8 cellular contexts compared by ENCODE assay signal in genomic region chr5:110727025-110727314, GRCh38. TPM values are rescaled to one million over a fixed set of nuclear protein-coding genes. Genes with fewer than 3 reads are reported as not detected.
DNase-seq lines count a peak whose midpoint lies in the region; ATAC-seq, FAIRE-seq and TF ChIP-seq lines count a peak whose summit lies in the region.

No MANE protein-coding gene starts in this region.

- no peaks in the 10 kb centered on the region for H3K79me1 ChIP-seq in IMR-90 (ENCODE audit: low read depth in 1 of 2, low read length in 2 of 2)

- peak in 1 of 2 experiments; percentile 18 for TF ChIP-seq CTCF in Caco-2 (IDR thresholded peaks at IDR 0.05; ENCODE audit: insufficient read depth in 1 of 2, low read depth in 1 of 2, low read length in 1 of 2, severe bottlenecking in 1 of 2, unreplicated experiment in 1 of 2)
- no peak for TF ChIP-seq CTCF in IMR-90 (conservative IDR thresholded peaks at IDR 0.05; ENCODE audit: low read depth, low read length)
- TF ChIP-seq CTCF in K562 (IDR thresholded peaks at IDR 0.05 in 2 of 3, conservative IDR thresholded peaks at IDR 0.05 in 1 of 3; ENCODE audit: insufficient read depth in 2 of 3, low read depth in 1 of 3, low read length in 3 of 3), result peak in 2 of 3 experiments; percentile 30 to 40; a peak in 2 of 6 replicates
- TF ChIP-seq CTCF in HepG2 (CRISPR knock-in tag; IDR thresholded peaks at IDR 0.05), result no peak
- peak; percentile 49 for TF ChIP-seq CTCF in type B pancreatic cell (conservative IDR thresholded peaks at IDR 0.05)

- TF ChIP-seq EP300 in K562 (IDR thresholded peaks at IDR 0.05; ENCODE audit: low read length), result no peak
- no peak for TF ChIP-seq EP300 in HepG2 (IDR thresholded peaks at IDR 0.05; ENCODE audit: low read depth in 2 of 2, low read length in 2 of 2)
- TF ChIP-seq EP300 in HepG2 (CRISPR knock-in tag; IDR thresholded peaks at IDR 0.05; ENCODE audit: borderline replicate concordance), result no peak

- H2AFZ ChIP-seq in IMR-90 (replicated peaks; ENCODE audit: low read length, poor library complexity) (peak overlapping the region; percentile 69), K562 (ENCODE audit: low read depth, low read length) (peak overlapping the region; percentile 98), HepG2 (ENCODE audit: low read length) (peak overlapping the region; percentile 61)

- no peak overlapping the region for H2BK120ac ChIP-seq in IMR-90 (ENCODE audit: low read depth, low read length)

- no TSS peak for BruUV-seq in Caco-2 (replicated peaks; lab: Mats Ljungman, UMichigan)
- BruUV-seq in IMR-90 (replicated peaks; lab: Mats Ljungman, UMichigan), result no TSS peak
- no TSS peak for BruUV-seq in K562 (replicated peaks; lab: Mats Ljungman, UMichigan)
- no TSS peak for BruUV-seq in HepG2 (replicated peaks; lab: Mats Ljungman, UMichigan)

- H3K23ac ChIP-seq in IMR-90 (ENCODE audit: low read depth, low read length), result no peak overlapping the region

- H3K18ac ChIP-seq in IMR-90 (ENCODE audit: low read depth, low read length), result no peak overlapping the region

- H3K9me3 ChIP-seq in Caco-2 (no peaks in the 10 kb centered on the region), IMR-90 (ENCODE audit: control insufficient read depth, insufficient read depth, low read length) (no peaks in the 10 kb centered on the region), K562 (replicated peaks; ENCODE audit: control insufficient read depth, insufficient read depth, low read depth, low read length) (no peaks in the 10 kb centered on the region), HepG2 (ENCODE audit: low read length) (no peaks in the 10 kb centered on the region)

- no peaks in the 10 kb centered on the region for H3K27me3 ChIP-seq in Caco-2 (replicated peaks; ENCODE audit: control insufficient read depth, insufficient read depth, low read length)
- H3K27me3 ChIP-seq in IMR-90 (ENCODE audit: control insufficient read depth, insufficient read depth, low read length), result 0 out of 2 replicates have a peak, but pooled peaks cover 3% of the 10 kb centered on the region
- no peaks in the 10 kb centered on the region for H3K27me3 ChIP-seq in K562 (ENCODE audit: control insufficient read depth in 2 of 2, insufficient read depth in 2 of 2, low read length in 2 of 2)
- no peaks in the 10 kb centered on the region for H3K27me3 ChIP-seq in HepG2 (ENCODE audit: control insufficient read depth in 1 of 2, insufficient read depth in 2 of 2, low read length in 2 of 2)

- in situ Hi-C loops in IMR-90 (cut with MboI; ENCODE audit: low sequenced_read_pairs), result no loop called here
- in situ Hi-C loops in K562 (cut with MboI), result loop anchor here (25.0 kb wide), 1 partner anchor 385 kb away; no protein-coding TSS in a partner anchor
- in situ Hi-C loops in HepG2 (cut with HindIII; ENCODE audit: extremely low pct_ligation_motif_present, low pct_unique_long_range_greater_than_20kb), result no loop called here

- no peak overlapping the region for H2AK5ac ChIP-seq in IMR-90 (ENCODE audit: low read depth, low read length)

- no peak overlapping the region for H2AK9ac ChIP-seq in IMR-90 (replicated peaks; ENCODE audit: low read depth, low read length, poor library complexity)

- H3K4me3 ChIP-seq in Caco-2 (ENCODE audit: low read depth, low read length) (peak overlapping the region; percentile 37), IMR-90 (ENCODE audit: insufficient read depth, low read depth, low read length) (peak overlapping the region; percentile 38; the same call in 1 of the 2 replicates), K562 (peak overlapping the region; percentile 34), HepG2 (replicated peaks in 1 of 3; ENCODE audit: insufficient read depth in 1 of 3, low read depth in 2 of 3, low read length in 3 of 3) (peak overlapping the region; percentile 29 to 48 (median 46); a peak in 4 of 6 replicates)

- POLR2A ChIA-PET in Caco-2 (lab: Charles Lee) (no interaction called here), IMR-90 (lab: Charles Lee; ENCODE audit: unreplicated experiment) (no interaction called here), K562 (lab: Yijun Ruan, JAX) (interaction anchor here (0.6 kb wide), 1 partner anchor 1110 kb away, joined by 4 read pairs; no protein-coding TSS in a partner anchor), HepG2 (lab: Yijun Ruan, JAX) (no interaction called here)

- no peak overlapping the region for H3K9ac ChIP-seq in IMR-90 (ENCODE audit: low read depth, low read length)
- H3K9ac ChIP-seq in K562 (ENCODE audit: insufficient read depth in 1 of 2, low read depth in 2 of 2, low read length in 2 of 2), result peak overlapping the region in 1 of 2 experiments; percentile 13; a peak in 1 of 4 replicates
- no peak overlapping the region for H3K9ac ChIP-seq in HepG2 (ENCODE audit: insufficient read depth, low read depth, low read length)

- H3K9me3 Mint-ChIP-seq in Caco-2 (ENCODE audit: unreplicated experiment), result peaks cover 3% of the 10 kb centered on the region
- no peaks in the 10 kb centered on the region for H3K9me3 Mint-ChIP-seq in type B pancreatic cell

- no peak overlapping the region for H4K5ac ChIP-seq in IMR-90 (ENCODE audit: low read depth, low read length)

- peaks cover 2% of the 10 kb centered on the region for H3K27me3 Mint-ChIP-seq in Caco-2 (ENCODE audit: insufficient read depth, unreplicated experiment)
- H3K27me3 Mint-ChIP-seq in type B pancreatic cell, result no peaks in the 10 kb centered on the region

- TF ChIP-seq POLR2A in IMR-90 (IDR thresholded peaks at IDR 0.05; ENCODE audit: low read depth, low read length) (no peak), K562 (conservative IDR thresholded peaks at IDR 0.05) (no peak), HepG2 (IDR thresholded peaks at IDR 0.05; ENCODE audit: insufficient read depth in 1 of 2, low read depth in 2 of 2, low read length in 2 of 2) (no peak)

- dilution Hi-C loops in IMR-90 (cut with HindIII; ENCODE audit: low sequenced_read_pairs, unreplicated experiment), result no loop called here

- H3K4me1 Mint-ChIP-seq in Caco-2 (ENCODE audit: low read depth, unreplicated experiment) (no peaks in the 10 kb centered on the region), type B pancreatic cell (ENCODE audit: unreplicated experiment) (no peaks in the 10 kb centered on the region)

- intact Hi-C loops in Caco-2 (cut with micrococcal nuclease; ENCODE audit: unreplicated experiment) (no loop called here), IMR-90 (cut with micrococcal nuclease) (no loop called here), K562 (cut with micrococcal nuclease) (no loop called here), HepG2 (cut with micrococcal nuclease; ENCODE audit: unreplicated experiment) (no loop called here)

- H3K9me1 ChIP-seq in IMR-90 (ENCODE audit: insufficient read depth, low read length) (no peaks in the 10 kb centered on the region), K562 (ENCODE audit: control insufficient read depth, insufficient read depth, low read length) (no peaks in the 10 kb centered on the region)

- H3K79me2 ChIP-seq in K562 (ENCODE audit: control insufficient read depth, insufficient read depth, low read length) (no peaks in the 10 kb centered on the region), HepG2 (ENCODE audit: insufficient read depth, low read length) (no peaks in the 10 kb centered on the region)

- H3K36me3 Mint-ChIP-seq in Caco-2 (ENCODE audit: insufficient read depth, unreplicated experiment) (no peaks in the 10 kb centered on the region), type B pancreatic cell (no peaks in the 10 kb centered on the region)

- H3K4me3 Mint-ChIP-seq in Caco-2 (ENCODE audit: unreplicated experiment) (peak overlapping the region; percentile 64), type B pancreatic cell (peak overlapping the region; percentile 91)

- no peak overlapping the region for H4K8ac ChIP-seq in IMR-90 (ENCODE audit: low read depth in 2 of 2, low read length in 2 of 2)

- H2BK15ac ChIP-seq in IMR-90 (ENCODE audit: low read depth, low read length), result no peak overlapping the region

- DNase-seq in Caco-2 (no peak), IMR-90 (peak; percentile 2), K562 (ENCODE audit: extremely low read depth in 1 of 4, low spot score in 3 of 4) (peak; percentile 12 to 22 (median 12)), HepG2 (ENCODE audit: low spot score) (peak; percentile 8), type B pancreatic cell (ENCODE audit: extremely low spot score, unreplicated experiment) (no peak), RCC 7860 (ENCODE audit: low spot score) (no peak), NCI-H524 (lab: John Stamatoyannopoulos, UW) (no peak)

- FAIRE-seq in K562 (lab: Jason Lieb, UNC), result no peak
- FAIRE-seq in HepG2 (lab: Jason Lieb, UNC), result no peak
- FAIRE-seq in RCC 7860 (lab: Jason Lieb, UNC), result no peak

- H3K27ac Mint-ChIP-seq in Caco-2 (ENCODE audit: unreplicated experiment), result no peak overlapping the region
- H3K27ac Mint-ChIP-seq in type B pancreatic cell, result peak overlapping the region; percentile 71

- H3K4ac ChIP-seq in IMR-90 (ENCODE audit: low read depth, low read length), result no peak overlapping the region

- TF ChIP-seq RAD21 in IMR-90 (IDR thresholded peaks at IDR 0.05; ENCODE audit: low read length) (no peak), K562 (CRISPR knock-in tag; conservative IDR thresholded peaks at IDR 0.05 in 1 of 2, IDR thresholded peaks at IDR 0.05 in 1 of 2) (peak in 1 of 2 experiments; percentile 27; a peak in 1 of 4 replicates), HepG2 (CRISPR knock-in tag; IDR thresholded peaks at IDR 0.05) (no peak)

- whole genome bisulfite sequencing in IMR-90 (ENCODE audit: extremely low coverage in 2 of 2, insufficient read length in 1 of 2), 2 experiments, result no CpG with 5 or more reads among the region's 5 CpGs
- WGBS in K562 (ENCODE audit: insufficient coverage, low coverage, missing lambda C conversion rate), result 7% methylated on average over 5 of the region's 5 CpGs
- 3% methylated on average over 5 of the region's 5 CpGs for WGBS in HepG2 (ENCODE audit: low lambda C conversion rate)

- CTCF ChIA-PET in Caco-2 (lab: Charles Lee) (no interaction called here), IMR-90 (lab: Yijun Ruan, JAX) (interaction anchor here (0.6 to 0.9 kb wide), 3 partner anchors 9 to 1736 kb away, joined by 3 read pairs; partner anchors contain the start of gene SLC25A46), K562 (lab: Yijun Ruan, JAX; ENCODE audit: low intra/inter-chr PET ratio) (no interaction called here), HepG2 (lab: Yijun Ruan, JAX; ENCODE audit: low intra/inter-chr PET ratio, low total read pairs) (no interaction called here)

- H3K4me2 ChIP-seq in IMR-90 (ENCODE audit: low read depth, low read length), result peak overlapping the region; percentile 89
- peak overlapping the region; percentile 78 for H3K4me2 ChIP-seq in K562 (ENCODE audit: insufficient read depth, low read length)
- peak overlapping the region; percentile 66 for H3K4me2 ChIP-seq in HepG2 (ENCODE audit: low read depth, low read length)

- no peak overlapping the region for H3K27ac ChIP-seq in IMR-90 (ENCODE audit: insufficient read depth, low read length)
- H3K27ac ChIP-seq in K562 (ENCODE audit: extremely low read depth, low read depth, low read length), result no peak overlapping the region
- no peak overlapping the region for H3K27ac ChIP-seq in HepG2 (ENCODE audit: extremely low read length, insufficient read depth, low read length)

- no peaks in the 10 kb centered on the region for H3K36me3 ChIP-seq in Caco-2 (ENCODE audit: control insufficient read depth, insufficient read depth, low read length)
- H3K36me3 ChIP-seq in IMR-90 (ENCODE audit: control insufficient read depth, insufficient read depth, low read length), result no peaks in the 10 kb centered on the region
- no peaks in the 10 kb centered on the region for H3K36me3 ChIP-seq in K562 (ENCODE audit: control insufficient read depth, insufficient read depth, low read length)
- no peaks in the 10 kb centered on the region for H3K36me3 ChIP-seq in HepG2 (replicated peaks in 1 of 2; ENCODE audit: control insufficient read depth in 1 of 2, insufficient read depth in 2 of 2, low read length in 2 of 2)

- H2BK20ac ChIP-seq in IMR-90 (ENCODE audit: low read depth, low read length), result no peak overlapping the region

- H3K4me1 ChIP-seq in Caco-2 (no peaks in the 10 kb centered on the region), IMR-90 (ENCODE audit: control insufficient read depth, insufficient read depth, low read length) (no peaks in the 10 kb centered on the region), K562 (replicated peaks in 1 of 2; ENCODE audit: control insufficient read depth in 2 of 2, insufficient read depth in 2 of 2, low read length in 2 of 2) (no peaks in the 10 kb centered on the region), HepG2 (ENCODE audit: insufficient read depth, low read length) (0 out of 2 replicates have a peak, but pooled peaks cover 6% of the 10 kb centered on the region)

- H3K14ac ChIP-seq in IMR-90 (replicated peaks; ENCODE audit: low read depth, low read length), result no peak overlapping the region

- no peak overlapping the region for H3K56ac ChIP-seq in IMR-90 (ENCODE audit: extremely low read depth, insufficient read depth, low read length)

- no peak overlapping the region for H2BK5ac ChIP-seq in IMR-90 (ENCODE audit: low read depth, low read length, poor library complexity, severe bottlenecking)

- ATAC-seq in GM21423 (IDR thresholded peaks at IDR 0.05; ENCODE audit: unreplicated experiment) (peak; percentile 57), IMR-90 (ENCODE audit: low read depth) (peak; percentile 54; the same call in 1 of the 2 replicates), K562 (peak; percentile 83), HepG2 (peak; percentile 82)

- H4K20me1 ChIP-seq in IMR-90 (ENCODE audit: insufficient read depth, low read length), result no peaks in the 10 kb centered on the region
- no peaks in the 10 kb centered on the region for H4K20me1 ChIP-seq in K562 (replicated peaks; ENCODE audit: control insufficient read depth, insufficient read depth, low read length)
- H4K20me1 ChIP-seq in HepG2 (ENCODE audit: insufficient read depth, low read length), result no peaks in the 10 kb centered on the region

- H4K91ac ChIP-seq in IMR-90 (ENCODE audit: insufficient read depth, low read depth, low read length), result no peak overlapping the region

RNA-seq across cellular contexts. Expression of gene TMEM232, which starts 0.5 kb away (rescaled TPM):
- total RNA-seq in Caco-2 (2022) (0.34 and 0.91 TPM in 2 replicates), IMR-90 (2012; rRNA removed) (0.36 and 0.56 TPM in 2 replicates), K562 (2014; rRNA removed) (0.12 and 0.86 TPM in 2 replicates), K562 (2014; rRNA removed; fragmentation: Illumina TruSeq; extraction: Trizol) (0.54 and 0.91 TPM in 2 replicates), K562 (2015; rRNA removed; fragmentation: Illumina TruSeq; extraction: Trizol) (1.2 and 2.2 TPM in 2 replicates), K562 (2021) (0.40 and 0.54 TPM in 2 replicates), HepG2 (2016; rRNA removed; fragmentation: Illumina TruSeq; extraction: Trizol) (0.27 and 0.71 TPM in 2 replicates), type B pancreatic cell (ENCODE audit: low replicate concordance) (2.4 and 6.9 TPM in 2 replicates)
- polyA plus RNA-seq in IMR-90 (2012; rRNA removed) (0.17 TPM in 1 of 2 replicates, not detected in the other), K562 (2011; rRNA removed) (0.31 and 0.38 TPM in 2 replicates), K562 (2014; fragmentation: Illumina TruSeq; extraction: Trizol) (0.36 and 0.69 TPM in 2 replicates), K562 (2014; fragmentation: Nextera tagmentation; extraction: Ambion mirVana) (under 1 TPM; 0.41 to 0.58 TPM), K562 (2014; rRNA removed) (0.09 and 0.77 TPM in 2 replicates), HepG2 (2011; rRNA removed) (0.12 and 0.29 TPM in 2 replicates)
- not detected in 2 replicates for polyA plus RNA-seq in IMR-90 (2012; cell fraction: cytosol; rRNA removed)
- polyA plus RNA-seq in IMR-90 (2012; cell fraction: nucleus; rRNA removed; ENCODE audit: low replicate concordance), result 0.10 and 0.66 TPM in 2 replicates
- 0.84 TPM in 1 of 2 replicates, not detected in the other for total RNA-seq in K562 (2011; cell fraction: chromatin; rRNA removed; ENCODE audit: low replicate concordance)
- total RNA-seq in K562 (2011; cell fraction: nucleolus; rRNA removed), result not detected in 2 replicates
- 0.59 TPM in 1 of 2 replicates, not detected in the other for total RNA-seq in K562 (2011; cell fraction: nucleoplasm; rRNA removed)
- 0.24 TPM in 1 of 2 replicates, not detected in the other for polyA plus RNA-seq in K562 (2011; cell fraction: cytosol; rRNA removed)
- polyA plus RNA-seq in K562 (2011; cell fraction: nucleus; rRNA removed), result 0.46 TPM in 1 of 2 replicates, not detected in the other
- polyA plus RNA-seq in K562 (2012), result 0.98 and 2.0 TPM in 2 replicates
- polyA minus RNA-seq in K562 (2011; rRNA and poly(A)+ RNA removed), result 0.84 and 1.1 TPM in 2 replicates
- not detected in 2 replicates for polyA minus RNA-seq in K562 (2011; cell fraction: cytosol; rRNA and poly(A)+ RNA removed)
- polyA minus RNA-seq in K562 (2011; cell fraction: nucleus; rRNA and poly(A)+ RNA removed), result 0.94 and 2.0 TPM in 2 replicates
- 0.51 and 0.53 TPM in 2 replicates for total RNA-seq in HepG2 (2016; cell fraction: cytosol; rRNA removed; fragmentation: Illumina TruSeq; extraction: Trizol; ENCODE audit: low read depth)
- total RNA-seq in HepG2 (2016; cell fraction: insoluble cytoplasmic fraction; rRNA removed; fragmentation: Illumina TruSeq; extraction: Trizol), result 0.43 and 0.65 TPM in 2 replicates
- total RNA-seq in HepG2 (2016; cell fraction: membrane; rRNA removed; fragmentation: Illumina TruSeq; extraction: Trizol), result 0.46 and 0.55 TPM in 2 replicates
- 2.3 and 2.9 TPM in 2 replicates for total RNA-seq in HepG2 (2016; cell fraction: nucleus; rRNA removed; fragmentation: Illumina TruSeq; extraction: Trizol)
- 0.07 TPM in 1 of 2 replicates, not detected in the other for polyA plus RNA-seq in HepG2 (2011; cell fraction: cytosol; rRNA removed)
- 0.21 and 0.38 TPM in 2 replicates for polyA plus RNA-seq in HepG2 (2011; cell fraction: nucleus; rRNA removed)
- polyA plus RNA-seq in HepG2 (2012), result 0.48 and 0.58 TPM in 2 replicates
- polyA plus RNA-seq in HepG2 (2016; cell fraction: cytosol; fragmentation: Illumina TruSeq; extraction: Trizol; ENCODE audit: low read depth), result 0.15 and 0.24 TPM in 2 replicates
- polyA plus RNA-seq in HepG2 (2016; cell fraction: insoluble cytoplasmic fraction; fragmentation: Illumina TruSeq; extraction: Trizol; ENCODE audit: low read depth), result 0.38 and 0.55 TPM in 2 replicates
- 0.60 TPM in 1 of 2 replicates, not detected in the other for polyA plus RNA-seq in HepG2 (2016; cell fraction: membrane; fragmentation: Illumina TruSeq; extraction: Trizol; ENCODE audit: low read depth)
- polyA plus RNA-seq in HepG2 (2016; cell fraction: nucleus; fragmentation: Illumina TruSeq; extraction: Trizol; ENCODE audit: insufficient read depth, low read depth), result 0.56 and 1.1 TPM in 2 replicates
- not detected in 2 replicates for polyA minus RNA-seq in HepG2 (2011; rRNA and poly(A)+ RNA removed; ENCODE audit: low replicate concordance)
- not detected in 2 replicates for polyA minus RNA-seq in HepG2 (2011; cell fraction: cytosol; rRNA and poly(A)+ RNA removed)
- polyA minus RNA-seq in HepG2 (2011; cell fraction: nucleus; rRNA and poly(A)+ RNA removed), result 1.9 and 2.9 TPM in 2 replicates

RNA-seq across cellular contexts. Expression of gene SLC25A46, which starts 11.8 kb away (rescaled TPM):
- 30.6 and 34.4 TPM in 2 replicates for total RNA-seq in Caco-2 (2022)
- total RNA-seq in IMR-90 (2012; rRNA removed), result 67.9 and 84.4 TPM in 2 replicates
- 19.3 and 25.1 TPM in 2 replicates for polyA plus RNA-seq in IMR-90 (2012; rRNA removed)
- polyA plus RNA-seq in IMR-90 (2012; cell fraction: cytosol; rRNA removed), result 6.7 and 9.7 TPM in 2 replicates
- polyA plus RNA-seq in IMR-90 (2012; cell fraction: nucleus; rRNA removed; ENCODE audit: low replicate concordance), result 4.9 and 19.5 TPM in 2 replicates
- 6.9 and 21.1 TPM in 2 replicates for total RNA-seq in K562 (2011; cell fraction: chromatin; rRNA removed; ENCODE audit: low replicate concordance)
- 6.0 and 6.3 TPM in 2 replicates for total RNA-seq in K562 (2011; cell fraction: nucleolus; rRNA removed)
- total RNA-seq in K562 (2011; cell fraction: nucleoplasm; rRNA removed), result 9.1 and 19.6 TPM in 2 replicates
- 30.2 and 32.2 TPM in 2 replicates for total RNA-seq in K562 (2014; rRNA removed)
- 46.7 and 49.9 TPM in 2 replicates for total RNA-seq in K562 (2014; rRNA removed; fragmentation: Illumina TruSeq; extraction: Trizol)
- 44.2 and 47.3 TPM in 2 replicates for total RNA-seq in K562 (2015; rRNA removed; fragmentation: Illumina TruSeq; extraction: Trizol)
- total RNA-seq in K562 (2021), result 33.1 and 36.8 TPM in 2 replicates
- 26.2 and 33.3 TPM in 2 replicates for polyA plus RNA-seq in K562 (2011; rRNA removed)
- 14.3 and 14.5 TPM in 2 replicates for polyA plus RNA-seq in K562 (2011; cell fraction: cytosol; rRNA removed)
- polyA plus RNA-seq in K562 (2011; cell fraction: nucleus; rRNA removed), result 11.9 and 15.2 TPM in 2 replicates
- polyA plus RNA-seq in K562 (2012), result 24.5 and 26.9 TPM in 2 replicates
- 27.4 and 31.8 TPM in 2 replicates for polyA plus RNA-seq in K562 (2014; fragmentation: Illumina TruSeq; extraction: Trizol)
- 10 to 100 TPM in 1 of 2 experiments, 1 to 10 TPM in 1; 7.8 to 13.1 TPM for polyA plus RNA-seq in K562 (2014; fragmentation: Nextera tagmentation; extraction: Ambion mirVana)
- 21.7 and 23.1 TPM in 2 replicates for polyA plus RNA-seq in K562 (2014; rRNA removed)
- 59.7 and 64.7 TPM in 2 replicates for polyA minus RNA-seq in K562 (2011; rRNA and poly(A)+ RNA removed)
- polyA minus RNA-seq in K562 (2011; cell fraction: cytosol; rRNA and poly(A)+ RNA removed), result 19.0 and 25.4 TPM in 2 replicates
- 12.9 and 21.1 TPM in 2 replicates for polyA minus RNA-seq in K562 (2011; cell fraction: nucleus; rRNA and poly(A)+ RNA removed)
- 34.6 and 45.2 TPM in 2 replicates for total RNA-seq in HepG2 (2016; rRNA removed; fragmentation: Illumina TruSeq; extraction: Trizol)
- total RNA-seq in HepG2 (2016; cell fraction: cytosol; rRNA removed; fragmentation: Illumina TruSeq; extraction: Trizol; ENCODE audit: low read depth), result 10.9 and 13.1 TPM in 2 replicates
- 34.0 and 43.7 TPM in 2 replicates for total RNA-seq in HepG2 (2016; cell fraction: insoluble cytoplasmic fraction; rRNA removed; fragmentation: Illumina TruSeq; extraction: Trizol)
- 34.7 and 43.2 TPM in 2 replicates for total RNA-seq in HepG2 (2016; cell fraction: membrane; rRNA removed; fragmentation: Illumina TruSeq; extraction: Trizol)
- 24.1 and 26.5 TPM in 2 replicates for total RNA-seq in HepG2 (2016; cell fraction: nucleus; rRNA removed; fragmentation: Illumina TruSeq; extraction: Trizol)
- polyA plus RNA-seq in HepG2 (2011; rRNA removed), result 13.7 and 14.2 TPM in 2 replicates
- polyA plus RNA-seq in HepG2 (2011; cell fraction: cytosol; rRNA removed), result 6.7 and 10.0 TPM in 2 replicates
- 10.0 and 14.5 TPM in 2 replicates for polyA plus RNA-seq in HepG2 (2011; cell fraction: nucleus; rRNA removed)
- 16.5 and 16.7 TPM in 2 replicates for polyA plus RNA-seq in HepG2 (2012)
- polyA plus RNA-seq in HepG2 (2016; cell fraction: cytosol; fragmentation: Illumina TruSeq; extraction: Trizol; ENCODE audit: low read depth), result 9.6 and 9.9 TPM in 2 replicates
- 36.1 TPM in 2 replicates for polyA plus RNA-seq in HepG2 (2016; cell fraction: insoluble cytoplasmic fraction; fragmentation: Illumina TruSeq; extraction: Trizol; ENCODE audit: low read depth)
- 23.1 and 26.9 TPM in 2 replicates for polyA plus RNA-seq in HepG2 (2016; cell fraction: membrane; fragmentation: Illumina TruSeq; extraction: Trizol; ENCODE audit: low read depth)
- polyA plus RNA-seq in HepG2 (2016; cell fraction: nucleus; fragmentation: Illumina TruSeq; extraction: Trizol; ENCODE audit: insufficient read depth, low read depth), result 26.7 and 28.1 TPM in 2 replicates
- polyA minus RNA-seq in HepG2 (2011; rRNA and poly(A)+ RNA removed; ENCODE audit: low replicate concordance), result 10.1 and 14.8 TPM in 2 replicates
- polyA minus RNA-seq in HepG2 (2011; cell fraction: cytosol; rRNA and poly(A)+ RNA removed), result 14.5 and 18.6 TPM in 2 replicates
- 24.2 and 31.0 TPM in 2 replicates for polyA minus RNA-seq in HepG2 (2011; cell fraction: nucleus; rRNA and poly(A)+ RNA removed)
- total RNA-seq in type B pancreatic cell (ENCODE audit: low replicate concordance), result 33.7 and 38.5 TPM in 2 replicates

Comparison
In these comparisons a context has a peak if more than half of its experiments do, and no peak if none do; other contexts are left out.
1. DNase-seq: peak in IMR-90 (single experiment), K562 (4 of 4) and HepG2 (single experiment); none in Caco-2 (0 of 2), type B pancreatic cell (single experiment), RCC 7860 (single experiment) and NCI-H524 (0 of 2).
2. CTCF ChIP-seq: peak in K562 (2 of 3) and type B pancreatic cell (single experiment); none in IMR-90 (single experiment) and HepG2 (single experiment).
3. Peak in every context shown above with its lines, with median percentiles within 50 percentile points of each other: H3K4me3 ChIP-seq, ATAC-seq, H2AFZ ChIP-seq and H3K4me2 ChIP-seq.